ENCODE assay signal across 1 cellular context in genomic region chrX:119870626-119871131, GRCh38.
TF ChIP-seq lines count a peak whose summit lies in the region.

No MANE protein-coding gene starts in this region.

TF ChIP-seq in HCT116, 20 proteins besides CTCF, POLR2A, EP300 and RAD21:
- TF ChIP-seq ELF1 (IDR thresholded peaks at IDR 0.05; ENCODE audit: borderline replicate concordance, low read depth) (no peak), JUND (IDR thresholded peaks at IDR 0.05) (no peak), POLR2AphosphoS5 (IDR thresholded peaks at IDR 0.05; ENCODE audit: low read depth, low read length) (no peak), ZBTB33 (IDR thresholded peaks at IDR 0.05; ENCODE audit: extremely low read depth, insufficient replicate concordance, low read length) (no peak), EZH2phosphoT487 (IDR thresholded peaks at IDR 0.05; ENCODE audit: borderline replicate concordance) (no peak), SIN3A (IDR thresholded peaks at IDR 0.05; ENCODE audit: low read depth) (no peak), CEBPB (IDR thresholded peaks at IDR 0.05; ENCODE audit: low read depth) (no peak), SRF (IDR thresholded peaks at IDR 0.05; ENCODE audit: low read depth) (no peak), YY1 (IDR thresholded peaks at IDR 0.05; ENCODE audit: extremely low read depth, insufficient replicate concordance, low read depth, low read length) (no peak), EGR1 (IDR thresholded peaks at IDR 0.05; ENCODE audit: low read depth) (no peak), ZFX (IDR thresholded peaks at IDR 0.05) (no peak), CBX3 (IDR thresholded peaks at IDR 0.05; ENCODE audit: low read depth) (no peak), ATF3 (IDR thresholded peaks at IDR 0.05) (no peak), TCF7L2 (IDR thresholded peaks at IDR 0.05; ENCODE audit: borderline replicate concordance, extremely low read depth, insufficient read depth, insufficient read length) (no peak), ZNF274 (IDR thresholded peaks at IDR 0.05; ENCODE audit: low read depth, low read length) (no peak), MAX (IDR thresholded peaks at IDR 0.05) (no peak), FOSL1 (IDR thresholded peaks at IDR 0.05; ENCODE audit: low read depth) (no peak), SP1 (IDR thresholded peaks at IDR 0.05; ENCODE audit: low read depth) (no peak), EZH2 (IDR thresholded peaks at IDR 0.05) (no peak)
- TF ChIP-seq, protein P1, sequence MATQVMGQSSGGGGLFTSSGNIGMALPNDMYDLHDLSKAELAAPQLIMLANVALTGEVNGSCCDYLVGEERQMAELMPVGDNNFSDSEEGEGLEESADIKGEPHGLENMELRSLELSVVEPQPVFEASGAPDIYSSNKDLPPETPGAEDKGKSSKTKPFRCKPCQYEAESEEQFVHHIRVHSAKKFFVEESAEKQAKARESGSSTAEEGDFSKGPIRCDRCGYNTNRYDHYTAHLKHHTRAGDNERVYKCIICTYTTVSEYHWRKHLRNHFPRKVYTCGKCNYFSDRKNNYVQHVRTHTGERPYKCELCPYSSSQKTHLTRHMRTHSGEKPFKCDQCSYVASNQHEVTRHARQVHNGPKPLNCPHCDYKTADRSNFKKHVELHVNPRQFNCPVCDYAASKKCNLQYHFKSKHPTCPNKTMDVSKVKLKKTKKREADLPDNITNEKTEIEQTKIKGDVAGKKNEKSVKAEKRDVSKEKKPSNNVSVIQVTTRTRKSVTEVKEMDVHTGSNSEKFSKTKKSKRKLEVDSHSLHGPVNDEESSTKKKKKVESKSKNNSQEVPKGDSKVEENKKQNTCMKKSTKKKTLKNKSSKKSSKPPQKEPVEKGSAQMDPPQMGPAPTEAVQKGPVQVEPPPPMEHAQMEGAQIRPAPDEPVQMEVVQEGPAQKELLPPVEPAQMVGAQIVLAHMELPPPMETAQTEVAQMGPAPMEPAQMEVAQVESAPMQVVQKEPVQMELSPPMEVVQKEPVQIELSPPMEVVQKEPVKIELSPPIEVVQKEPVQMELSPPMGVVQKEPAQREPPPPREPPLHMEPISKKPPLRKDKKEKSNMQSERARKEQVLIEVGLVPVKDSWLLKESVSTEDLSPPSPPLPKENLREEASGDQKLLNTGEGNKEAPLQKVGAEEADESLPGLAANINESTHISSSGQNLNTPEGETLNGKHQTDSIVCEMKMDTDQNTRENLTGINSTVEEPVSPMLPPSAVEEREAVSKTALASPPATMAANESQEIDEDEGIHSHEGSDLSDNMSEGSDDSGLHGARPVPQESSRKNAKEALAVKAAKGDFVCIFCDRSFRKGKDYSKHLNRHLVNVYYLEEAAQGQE (IDR thresholded peaks at IDR 0.05; ENCODE audit: low read depth): no peak
